ENCODE assay signal across 27 cellular contexts in the genomic region with DNA sequence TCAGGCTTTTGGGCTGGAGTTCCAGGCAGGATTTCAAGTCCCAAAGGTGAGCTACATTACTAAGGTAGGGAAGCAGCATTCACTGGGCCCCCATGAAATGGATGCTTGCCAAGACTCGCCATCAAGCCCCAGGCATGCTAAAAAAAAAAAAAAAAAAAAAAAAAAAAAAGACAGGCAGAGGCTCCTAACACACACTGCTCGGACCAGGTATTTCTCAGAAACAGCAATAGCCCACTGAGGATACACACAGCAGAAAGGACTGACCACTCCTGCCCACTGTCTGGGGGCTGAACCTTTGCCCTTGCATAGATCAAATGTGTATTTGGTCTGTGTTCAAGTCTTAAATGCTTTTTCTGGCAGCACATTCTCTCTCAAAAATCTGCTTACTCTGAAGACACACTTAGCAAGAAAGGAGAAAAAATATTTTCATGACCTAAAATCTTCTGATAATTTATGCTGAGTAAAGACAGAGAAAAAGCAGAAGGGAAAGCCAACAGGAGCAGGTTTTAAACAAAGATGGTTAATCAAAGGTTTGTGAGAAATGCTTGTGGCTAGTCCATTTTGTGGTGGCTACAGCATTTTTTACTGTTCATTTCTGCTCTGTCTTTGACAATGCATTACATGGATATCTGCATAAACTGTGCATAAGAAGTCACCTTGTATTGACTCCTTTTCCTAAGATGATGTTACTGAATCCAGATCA. TPM values are rescaled to one million over a fixed set of nuclear protein-coding genes. Genes with fewer than 3 reads are reported as not detected.
DNase-seq lines count a peak whose midpoint lies in the region; ATAC-seq and TF ChIP-seq lines count a peak whose summit lies in the region.
"Had no signal": no experiment of that assay in that cellular context is flagged by ENCODE, and none has a peak within 500 bp of the region (broad histone marks: within the 10 kb centered on the region; RNA-seq: fewer than 3 reads in every experiment).

No MANE protein-coding gene starts in this region.

- H3K36me3 Mint-ChIP-seq in activated CD4-positive, alpha-beta T cell treated with anti-CD3 and anti-CD28 coated beads, Interleukin-2, amount 10 ng/mL, durations not matched to agents 24 days and 14 days (ENCODE audit: low read depth) = no peaks in the 10 kb centered on the region
- H3K36me3 Mint-ChIP-seq in activated CD4-positive, alpha-beta T cell treated with anti-CD3 and anti-CD28 coated beads, Interleukin-2, amount 10 ng/mL, durations not matched to agents 7 days and 5 days (ENCODE audit: low read depth) = no peaks in the 10 kb centered on the region
- no peaks in the 10 kb centered on the region for H3K36me3 Mint-ChIP-seq in osteocyte (ENCODE audit: unreplicated experiment)
- no peaks in the 10 kb centered on the region for H3K36me3 Mint-ChIP-seq in activated naive CD4-positive, alpha-beta T cell treated with anti-CD3 and anti-CD28 coated beads for 36 hours (ENCODE audit: low read depth)
- H3K36me3 Mint-ChIP-seq in naive thymus-derived CD4-positive, alpha-beta T cell = no peaks in the 10 kb centered on the region
- H3K36me3 Mint-ChIP-seq: IgD-negative memory B cell; immature natural killer cell; memory B cell; stimulated activated effector memory CD8-positive, alpha-beta T cell treated with anti-CD3 and anti-CD28 coated beads, Interleukin-12 subunit alpha, Interleukin-12 subunit beta, amount 100 ng/mL, for 72 hours had no signal

- H3K27me3 ChIP-seq in naive thymus-derived CD4-positive, alpha-beta T cell (ENCODE audit: control insufficient read depth in 2 of 2, insufficient read depth in 2 of 2, low read length in 2 of 2) = no peaks in the 10 kb centered on the region
- H3K27me3 ChIP-seq: MG63, sigmoid colon had no signal

- no peak for TF ChIP-seq CTCF in osteocyte (IDR thresholded peaks at IDR 0.05)

- no peaks in the 10 kb centered on the region for H3K36me3 ChIP-seq in naive thymus-derived CD4-positive, alpha-beta T cell (ENCODE audit: control insufficient read depth in 2 of 3, insufficient read depth in 3 of 3, low read length in 3 of 3)
- H3K36me3 ChIP-seq: MG63, sigmoid colon had no signal

- peak; percentile 31 for DNase-seq in activated CD4-positive, alpha-beta T cell treated with anti-CD3 and anti-CD28 coated beads, Interleukin-2, amount 10 ng/mL, durations not matched to agents 24 days and 14 days
- DNase-seq in activated CD4-positive, alpha-beta T cell treated with anti-CD3 and anti-CD28 coated beads, Interleukin-2, amount 10 ng/mL, durations not matched to agents 7 days and 5 days = no peak
- DNase-seq in osteocyte (ENCODE audit: extremely low spot score, unreplicated experiment) (no peak), NCI-H1092 treated with DMSO at 0.1 percent for 48 hours (lab: John Stamatoyannopoulos, UW) (no peak)
- DNase-seq in activated naive CD4-positive, alpha-beta T cell treated with anti-CD3 and anti-CD28 coated beads for 36 hours = no peak
- no peak for DNase-seq in naive thymus-derived CD4-positive, alpha-beta T cell
- DNase-seq: activated CD4-positive, alpha-beta T cell treated with anti-CD3 and anti-CD28 coated beads for 36 hours; activated naive CD4-positive, alpha-beta T cell; activated T-cell treated with anti-CD3 and anti-CD28 coated beads, Interleukin-2, amount 50 U/mL, for 48 hours; GDM1; hypothalamus; immature natural killer cell; left colon; MG63; NCI-H1694; NCI-H2227 treated with DMSO at 0.1 percent for 48 hours; NCI-H774; nucleus accumbens; psoas muscle; sigmoid colon; stimulated activated CD4-positive, alpha-beta T cell treated with anti-CD3 and anti-CD28 coated beads, Interleukin-4, amount 100 ng/mL, for 24 hours had no signal

- intact Hi-C loops in activated CD4-positive, alpha-beta T cell treated with anti-CD3 and anti-CD28 coated beads, Interleukin-2, amount 10 ng/mL, durations not matched to agents 24 days and 14 days (cut with micrococcal nuclease) = no loop called here
- intact Hi-C loops in activated naive CD4-positive, alpha-beta T cell treated with anti-CD3 and anti-CD28 coated beads for 36 hours (cut with micrococcal nuclease) = no loop called here
- intact Hi-C loops in naive thymus-derived CD4-positive, alpha-beta T cell (cut with micrococcal nuclease) = no loop called here

- peaks cover 20% of the 10 kb centered on the region for H3K27me3 Mint-ChIP-seq in activated CD4-positive, alpha-beta T cell treated with anti-CD3 and anti-CD28 coated beads, Interleukin-2, amount 10 ng/mL, durations not matched to agents 24 days and 14 days
- H3K27me3 Mint-ChIP-seq in activated CD4-positive, alpha-beta T cell treated with anti-CD3 and anti-CD28 coated beads, Interleukin-2, amount 10 ng/mL, durations not matched to agents 7 days and 5 days = peaks cover 22% of the 10 kb centered on the region
- H3K27me3 Mint-ChIP-seq in osteocyte (ENCODE audit: unreplicated experiment) = no peaks in the 10 kb centered on the region
- peaks cover 7% of the 10 kb centered on the region for H3K27me3 Mint-ChIP-seq in activated naive CD4-positive, alpha-beta T cell treated with anti-CD3 and anti-CD28 coated beads for 36 hours (ENCODE audit: low read depth)
- peaks cover 0 to 22% (median 9%) of the 10 kb centered on the region in 5 donors for H3K27me3 Mint-ChIP-seq in naive thymus-derived CD4-positive, alpha-beta T cell

- no peak overlapping the region for H3K27ac ChIP-seq in naive thymus-derived CD4-positive, alpha-beta T cell (ENCODE audit: low read depth, low read length)
- H3K27ac ChIP-seq: psoas muscle, sigmoid colon had no signal

- H3K4me1 ChIP-seq in naive thymus-derived CD4-positive, alpha-beta T cell (ENCODE audit: control insufficient read depth in 2 of 2, insufficient read depth in 2 of 2, low read length in 2 of 2) = no peaks in the 10 kb centered on the region
- H3K4me1 ChIP-seq: sigmoid colon had no signal

- POLR2A ChIA-PET in activated CD4-positive, alpha-beta T cell treated with anti-CD3 and anti-CD28 coated beads, Interleukin-2, amount 10 ng/mL, durations not matched to agents 7 days and 5 days (lab: Charles Lee) = no interaction called here
- POLR2A ChIA-PET in naive thymus-derived CD4-positive, alpha-beta T cell (lab: Charles Lee) = no interaction called here

- H3K4me3 Mint-ChIP-seq in activated CD4-positive, alpha-beta T cell treated with anti-CD3 and anti-CD28 coated beads, Interleukin-2, amount 10 ng/mL, durations not matched to agents 24 days and 14 days = no peak overlapping the region
- no peak overlapping the region for H3K4me3 Mint-ChIP-seq in activated CD4-positive, alpha-beta T cell treated with anti-CD3 and anti-CD28 coated beads, Interleukin-2, amount 10 ng/mL, durations not matched to agents 7 days and 5 days
- H3K4me3 Mint-ChIP-seq in osteocyte (ENCODE audit: unreplicated experiment) = no peak overlapping the region
- no peak overlapping the region for H3K4me3 Mint-ChIP-seq in activated naive CD4-positive, alpha-beta T cell treated with anti-CD3 and anti-CD28 coated beads for 36 hours
- H3K4me3 Mint-ChIP-seq in naive thymus-derived CD4-positive, alpha-beta T cell = no peak overlapping the region
- H3K4me3 Mint-ChIP-seq: activated CD4-positive, alpha-beta T cell treated with anti-CD3 and anti-CD28 coated beads for 36 hours; IgD-negative memory B cell; immature natural killer cell; memory B cell; stimulated activated effector memory CD8-positive, alpha-beta T cell treated with anti-CD3 and anti-CD28 coated beads, Interleukin-12 subunit alpha, Interleukin-12 subunit beta, amount 100 ng/mL, for 72 hours; T-helper 2 cell treated with Interferon-gamma antibody and Interleukin-4, amounts not matched to agents 5 μg/mL and 100 μg/mL, for 36 hours had no signal

- H3K9me3 Mint-ChIP-seq in activated CD4-positive, alpha-beta T cell treated with anti-CD3 and anti-CD28 coated beads, Interleukin-2, amount 10 ng/mL, durations not matched to agents 24 days and 14 days = no peaks in the 10 kb centered on the region
- no peaks in the 10 kb centered on the region for H3K9me3 Mint-ChIP-seq in activated CD4-positive, alpha-beta T cell treated with anti-CD3 and anti-CD28 coated beads, Interleukin-2, amount 10 ng/mL, durations not matched to agents 7 days and 5 days
- H3K9me3 Mint-ChIP-seq in osteocyte (ENCODE audit: unreplicated experiment) = no peaks in the 10 kb centered on the region
- H3K9me3 Mint-ChIP-seq in activated naive CD4-positive, alpha-beta T cell treated with anti-CD3 and anti-CD28 coated beads for 36 hours = no peaks in the 10 kb centered on the region
- H3K9me3 Mint-ChIP-seq in naive thymus-derived CD4-positive, alpha-beta T cell = peaks cover 0 to 1% (median 0%) of the 10 kb centered on the region in 11 donors
- H3K9me3 Mint-ChIP-seq: IgD-negative memory B cell; immature natural killer cell; memory B cell; stimulated activated effector memory CD8-positive, alpha-beta T cell treated with anti-CD3 and anti-CD28 coated beads, Interleukin-12 subunit alpha, Interleukin-12 subunit beta, amount 100 ng/mL, for 72 hours; T-helper 2 cell treated with Interferon-gamma antibody and Interleukin-4, amounts not matched to agents 5 μg/mL and 100 μg/mL, for 36 hours had no signal

- no peak overlapping the region for H3K4me3 ChIP-seq in naive thymus-derived CD4-positive, alpha-beta T cell (ENCODE audit: low read length)
- H3K4me3 ChIP-seq: MG63, psoas muscle, sigmoid colon had no signal

- no peaks in the 10 kb centered on the region for H3K9me3 ChIP-seq in naive thymus-derived CD4-positive, alpha-beta T cell (ENCODE audit: control insufficient read depth in 2 of 3, low read length in 3 of 3)
- H3K9me3 ChIP-seq: MG63, psoas muscle, sigmoid colon had no signal

- H3K27ac Mint-ChIP-seq in activated CD4-positive, alpha-beta T cell treated with anti-CD3 and anti-CD28 coated beads, Interleukin-2, amount 10 ng/mL, durations not matched to agents 24 days and 14 days = no peak overlapping the region
- no peak overlapping the region for H3K27ac Mint-ChIP-seq in activated CD4-positive, alpha-beta T cell treated with anti-CD3 and anti-CD28 coated beads, Interleukin-2, amount 10 ng/mL, durations not matched to agents 7 days and 5 days
- peak overlapping the region; percentile 59 for H3K27ac Mint-ChIP-seq in osteocyte (ENCODE audit: unreplicated experiment)
- H3K27ac Mint-ChIP-seq in activated naive CD4-positive, alpha-beta T cell treated with anti-CD3 and anti-CD28 coated beads for 36 hours = no peak overlapping the region
- no peak overlapping the region for H3K27ac Mint-ChIP-seq in naive thymus-derived CD4-positive, alpha-beta T cell
- H3K27ac Mint-ChIP-seq: activated CD4-positive, alpha-beta T cell treated with anti-CD3 and anti-CD28 coated beads for 36 hours; IgD-negative memory B cell; immature natural killer cell; memory B cell; stimulated activated effector memory CD8-positive, alpha-beta T cell treated with anti-CD3 and anti-CD28 coated beads, Interleukin-12 subunit alpha, Interleukin-12 subunit beta, amount 100 ng/mL, for 72 hours; T-helper 2 cell treated with Interferon-gamma antibody and Interleukin-4, amounts not matched to agents 5 μg/mL and 100 μg/mL, for 36 hours had no signal

- no peaks in the 10 kb centered on the region for H3K4me1 Mint-ChIP-seq in activated CD4-positive, alpha-beta T cell treated with anti-CD3 and anti-CD28 coated beads, Interleukin-2, amount 10 ng/mL, durations not matched to agents 24 days and 14 days
- H3K4me1 Mint-ChIP-seq in activated CD4-positive, alpha-beta T cell treated with anti-CD3 and anti-CD28 coated beads, Interleukin-2, amount 10 ng/mL, durations not matched to agents 7 days and 5 days = no peaks in the 10 kb centered on the region
- peaks cover 30% of the 10 kb centered on the region for H3K4me1 Mint-ChIP-seq in osteocyte (ENCODE audit: unreplicated experiment)
- no peaks in the 10 kb centered on the region for H3K4me1 Mint-ChIP-seq in activated naive CD4-positive, alpha-beta T cell treated with anti-CD3 and anti-CD28 coated beads for 36 hours (ENCODE audit: low read depth)
- peaks cover 0 to 4% (median 0%) of the 10 kb centered on the region in 7 donors for H3K4me1 Mint-ChIP-seq in naive thymus-derived CD4-positive, alpha-beta T cell
- H3K4me1 Mint-ChIP-seq: activated CD4-positive, alpha-beta T cell treated with anti-CD3 and anti-CD28 coated beads for 36 hours; IgD-negative memory B cell; immature natural killer cell; memory B cell; stimulated activated effector memory CD8-positive, alpha-beta T cell treated with anti-CD3 and anti-CD28 coated beads, Interleukin-12 subunit alpha, Interleukin-12 subunit beta, amount 100 ng/mL, for 72 hours had no signal

- CTCF ChIA-PET in activated CD4-positive, alpha-beta T cell treated with anti-CD3 and anti-CD28 coated beads, Interleukin-2, amount 10 ng/mL, durations not matched to agents 7 days and 5 days (lab: Charles Lee) = interaction anchor here (0.6 to 1.0 kb wide), 2 partner anchors 374 to 400 kb away, joined by 3 read pairs; partner anchors contain the start of gene PRIM2
- CTCF ChIA-PET in activated naive CD4-positive, alpha-beta T cell treated with anti-CD3 and anti-CD28 coated beads for 36 hours (lab: Charles Lee) = no interaction called here
- CTCF ChIA-PET in naive thymus-derived CD4-positive, alpha-beta T cell (lab: Charles Lee) = interaction anchor here (1.3 kb wide), 1 partner anchor 14 kb away, joined by 3 read pairs; no protein-coding TSS in a partner anchor

- ATAC-seq in HG03565 (IDR thresholded peaks at IDR 0.05; ENCODE audit: unreplicated experiment) (peak; percentile 46), SK-N-SH treated with all-trans-retinoic acid at 6 μM for 48 hours (peak; percentile 48)
- no peak for ATAC-seq in naive thymus-derived CD4-positive, alpha-beta T cell
- ATAC-seq: activated CD4-positive, alpha-beta T cell treated with anti-CD3 and anti-CD28 coated beads for 36 hours; left colon; psoas muscle had no signal

RNA-seq across cellular contexts. Expression of gene BEND6, which starts 37.9 kb away (rescaled TPM):
- total RNA-seq in activated CD4-positive, alpha-beta T cell treated with anti-CD3 and anti-CD28 coated beads, Interleukin-2, amount 10 ng/mL, durations not matched to agents 24 days and 14 days = not detected in 2 replicates
- not detected for total RNA-seq in activated CD4-positive, alpha-beta T cell treated with anti-CD3 and anti-CD28 coated beads, Interleukin-2, amount 10 ng/mL, durations not matched to agents 7 days and 5 days
- total RNA-seq in osteocyte = 7.0 and 9.2 TPM in 2 replicates
- not detected for total RNA-seq in activated naive CD4-positive, alpha-beta T cell treated with anti-CD3 and anti-CD28 coated beads for 36 hours
- under 1 TPM in 1 of 5 experiments, not detected in 4; 0.15 TPM for total RNA-seq in naive thymus-derived CD4-positive, alpha-beta T cell
- polyA plus RNA-seq in naive thymus-derived CD4-positive, alpha-beta T cell = not detected
- total RNA-seq: activated CD4-positive, alpha-beta T cell treated with anti-CD3 and anti-CD28 coated beads for 36 hours had no signal
- polyA plus RNA-seq: IgD-negative memory B cell had no signal
